ENCODE assay signal across 25 cellular contexts in the genomic region with DNA sequence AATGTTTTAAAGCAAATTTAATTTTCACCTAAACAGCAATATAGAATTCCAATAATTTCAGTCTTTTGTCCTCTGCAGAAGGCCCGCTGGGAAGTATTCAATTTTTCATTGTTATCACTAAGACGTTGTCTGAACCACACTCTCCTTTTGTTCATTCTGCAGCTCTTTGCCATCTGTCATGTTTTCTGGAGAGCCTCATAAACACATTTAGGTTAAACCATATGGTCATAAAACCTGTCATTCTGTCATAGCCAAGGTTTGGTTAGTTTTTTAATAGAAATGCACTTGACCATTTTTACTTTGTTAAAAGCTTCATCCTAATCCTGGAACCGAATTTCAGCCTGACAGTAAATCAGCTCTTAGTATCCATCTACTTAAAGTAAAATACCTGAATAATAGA. TPM values are rescaled to one million over a fixed set of nuclear protein-coding genes. Genes with fewer than 3 reads are reported as not detected.
DNase-seq lines count a peak whose midpoint lies in the region; ATAC-seq and TF ChIP-seq lines count a peak whose summit lies in the region.
"Had no signal": no experiment of that assay in that cellular context is flagged by ENCODE, and none has a peak within 500 bp of the region (broad histone marks: within the 10 kb centered on the region; RNA-seq: fewer than 3 reads in every experiment).

No MANE protein-coding gene starts in this region.

- H3K4me1 ChIP-seq in sigmoid colon, result no peaks in the 10 kb centered on the region
- H3K4me1 ChIP-seq: BE2C, parathyroid adenoma had no signal

- no peaks in the 10 kb centered on the region for H3K27me3 ChIP-seq in sigmoid colon
- H3K27me3 ChIP-seq: BE2C, hepatocyte, left lung had no signal

- no peaks in the 10 kb centered on the region for H3K9me3 ChIP-seq in sigmoid colon
- H3K9me3 ChIP-seq: BE2C, left lung, SK-N-SH had no signal

- no peak for TF ChIP-seq POLR2A in sigmoid colon (IDR thresholded peaks at IDR 0.05)

- H3K27ac ChIP-seq in sigmoid colon, result no peak overlapping the region
- H3K27ac ChIP-seq: hepatocyte, left lung, parathyroid adenoma had no signal

- ATAC-seq in HG02885 (IDR thresholded peaks at IDR 0.05; ENCODE audit: poor library complexity, unreplicated experiment), result no peak
- ATAC-seq: K562, left lung, sciatic nerve had no signal

- WGBS in sigmoid colon, 2 donors, result 18 to 48% methylated on average over 3 of the region's 3 CpGs

- no peaks in the 10 kb centered on the region for H3K36me3 ChIP-seq in sigmoid colon
- H3K36me3 ChIP-seq: BE2C, left lung had no signal

- TF ChIP-seq EP300 in sigmoid colon (IDR thresholded peaks at IDR 0.05), result no peak

- intact Hi-C loops in sigmoid colon (cut with DNase I), result no loop called here

- POLR2A ChIA-PET in HEK293T (lab: Yijun Ruan, JAX), result interaction anchor here (1.1 kb wide), 1 partner anchor 8 kb away, joined by 3 read pairs; no protein-coding TSS in a partner anchor

- H3K4me3 ChIP-seq in sigmoid colon, result no peak overlapping the region
- H3K4me3 ChIP-seq: hepatocyte, K562, left lung had no signal

- CTCF ChIA-PET in HEK293T (lab: Yijun Ruan, JAX), result no interaction called here

- no peak for TF ChIP-seq CTCF in sigmoid colon (IDR thresholded peaks at IDR 0.05)

- DNase-seq in NCI-H1417 (lab: John Stamatoyannopoulos, UW) (peak; percentile 9 to 80 (median 62)), NCI-H1417 treated with DMSO at 0.1 percent for 48 hours (lab: John Stamatoyannopoulos, UW) (no peak), HEK293T (ENCODE audit: extremely low spot score) (no peak), NCI-H446 (lab: John Stamatoyannopoulos, UW) (peak; percentile 31 to 88), cerebellar cortex (ENCODE audit: low spot score) (peak; percentile 95), inferior parietal cortex (ENCODE audit: extremely low spot score) (no peak), sigmoid colon (no peak)
- DNase-seq: activated CD4-positive, alpha-beta T cell treated with anti-CD3 and anti-CD28 coated beads, Interleukin-2, amount 10 ng/mL, durations not matched to agents 7 days and 5 days; activated naive CD8-positive, alpha-beta T cell treated with anti-CD3 and anti-CD28 coated beads, Interleukin-2, amount 10 ng/mL, durations not matched to agents 7 days and 5 days; BE2C; COR-L47; effector CD4-positive, alpha-beta T cell; HCEC 1CT; immature natural killer cell; left lung; midbrain; MM.1S; RPMI8226; SK-N-SH; stimulated activated CD4-positive, alpha-beta T cell treated with anti-CD3 and anti-CD28 coated beads, Interleukin-15, amount 100 ng/mL, for 24 hours had no signal

TF ChIP-seq in HEK293T, 16 proteins besides CTCF, POLR2A, EP300 and RAD21:
- TF ChIP-seq, protein P1, sequence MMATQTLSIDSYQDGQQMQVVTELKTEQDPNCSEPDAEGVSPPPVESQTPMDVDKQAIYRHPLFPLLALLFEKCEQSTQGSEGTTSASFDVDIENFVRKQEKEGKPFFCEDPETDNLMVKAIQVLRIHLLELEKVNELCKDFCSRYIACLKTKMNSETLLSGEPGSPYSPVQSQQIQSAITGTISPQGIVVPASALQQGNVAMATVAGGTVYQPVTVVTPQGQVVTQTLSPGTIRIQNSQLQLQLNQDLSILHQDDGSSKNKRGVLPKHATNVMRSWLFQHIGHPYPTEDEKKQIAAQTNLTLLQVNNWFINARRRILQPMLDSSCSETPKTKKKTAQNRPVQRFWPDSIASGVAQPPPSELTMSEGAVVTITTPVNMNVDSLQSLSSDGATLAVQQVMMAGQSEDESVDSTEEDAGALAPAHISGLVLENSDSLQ (IDR thresholded peaks at IDR 0.05), result peak; percentile 78
- no peak for TF ChIP-seq L3MBTL2 (conservative IDR thresholded peaks at IDR 0.05)

RNA-seq across cellular contexts. Expression of gene PGAP1, which starts 54.0 kb away (rescaled TPM):
- 10 to 100 TPM in 1 of 4 donors, 1 to 10 TPM in 3; 6.6 to 14.0 (median 8.1) TPM for total RNA-seq in sigmoid colon
- polyA plus RNA-seq in sigmoid colon, result 1 to 10 TPM in 2 of 3 donors, under 1 TPM in 1; 0.46 to 2.3 (median 1.2) TPM

Comparison
In these comparisons a context has a peak if more than half of its experiments do, and no peak if none do; other contexts are left out.
1. DNase-seq: peak in NCI-H1417 (3 of 3), NCI-H446 (2 of 2) and cerebellar cortex (single experiment); none in NCI-H1417 treated with DMSO at 0.1 percent for 48 hours (single experiment), HEK293T (single experiment), inferior parietal cortex (single experiment) and sigmoid colon (single experiment).